In genomic region chr14:41604793-41605534, GRCh38 we compare ENCODE assay signal across 7 cellular contexts. TPM values are rescaled to one million over a fixed set of nuclear protein-coding genes. Genes with fewer than 3 reads are reported as not detected.
DNase-seq lines count a peak whose midpoint lies in the region; ATAC-seq and TF ChIP-seq lines count a peak whose summit lies in the region.

No MANE protein-coding gene starts in this region.

- intact Hi-C loops in adrenal gland (cut with DNase I), result loop anchor here in 1 of 2 donors (10.0 kb wide), 1 partner anchor 320 kb away; no protein-coding TSS in a partner anchor

- H3K27ac ChIP-seq in adrenal gland, result peak overlapping the region; percentile 31 to 92 (median 71)

- H3K27me3 ChIP-seq in adrenal gland (no peaks in the 10 kb centered on the region), iPS-15b (ENCODE audit: control insufficient read depth, insufficient read depth, low read length) (peaks cover 28% of the 10 kb centered on the region)

- H3K4me3 ChIP-seq in adrenal gland (peak overlapping the region; percentile 8 to 84 (median 30)), iPS-15b (ENCODE audit: low read depth, low read length) (peak overlapping the region; percentile 74), skeletal muscle cell (ENCODE audit: low read depth, low read length) (peak overlapping the region; percentile 78)

- peak; percentile 93 for DNase-seq in NCI-H1105 (lab: John Stamatoyannopoulos, UW)
- DNase-seq in adrenal gland, result peak; percentile 62 to 81 (median 76)
- peak; percentile 71 for DNase-seq in skeletal muscle cell (ENCODE audit: low read depth)
- DNase-seq in cortex of kidney (lab: John Stamatoyannopoulos, UW), result no peak
- DNase-seq in activated CD8-positive, alpha-beta memory T cell treated with anti-CD3 and anti-CD28 coated beads, Interleukin-2, amount 50 U/mL, for 4 hours, result no peak

- H3K4me1 ChIP-seq in adrenal gland (replicated peaks in 1 of 2) (peaks cover 0 to 4% of the 10 kb centered on the region in 2 donors), iPS-15b (ENCODE audit: control insufficient read depth, insufficient read depth, low read length) (peaks cover 12% of the 10 kb centered on the region)

- ATAC-seq in GM18520 (IDR thresholded peaks at IDR 0.05; ENCODE audit: unreplicated experiment), result no peak

- WGBS in adrenal gland, 4 donors, result 1 to 5% (median 2%) methylated on average over 18 to 29 of the region's 29 CpGs

- no peak for TF ChIP-seq CTCF in adrenal gland (IDR thresholded peaks at IDR 0.05)

- H3K9me3 ChIP-seq in adrenal gland (replicated peaks in 1 of 3) (no peaks in the 10 kb centered on the region), iPS-15b (ENCODE audit: control insufficient read depth, insufficient read depth, low read length) (no peaks in the 10 kb centered on the region)

- peak; percentile 49 to 69 for TF ChIP-seq POLR2A in adrenal gland (IDR thresholded peaks at IDR 0.05)

- H3K36me3 ChIP-seq in adrenal gland (replicated peaks in 1 of 2) (no peaks in the 10 kb centered on the region), iPS-15b (ENCODE audit: control insufficient read depth, insufficient read depth, low read length) (no peaks in the 10 kb centered on the region)

- H3K9ac ChIP-seq in iPS-15b (ENCODE audit: low read depth, low read length), result peak overlapping the region; percentile 29

RNA-seq across cellular contexts. Expression of gene LRFN5, which starts 1.7 kb away (rescaled TPM):
- 10 to 100 TPM in 3 of 8 donors, 1 to 10 TPM in 5; 2.4 to 18.2 (median 8.5) TPM for total RNA-seq in adrenal gland
- polyA plus RNA-seq in adrenal gland, result 1 to 10 TPM; 1.7 to 3.5 (median 2.1) TPM

Comparison
In these comparisons a context has a peak if more than half of its experiments do, and no peak if none do; other contexts are left out.
1. DNase-seq: peak in NCI-H1105 (single experiment), adrenal gland (7 of 7) and skeletal muscle cell (single experiment); none in cortex of kidney (single experiment) and activated CD8-positive, alpha-beta memory T cell treated with anti-CD3 and anti-CD28 coated beads, Interleukin-2, amount 50 U/mL, for 4 hours (single experiment).
2. Peak in every context shown above with its lines, with median percentiles within 50 percentile points of each other: H3K4me3 ChIP-seq.